In genomic region chr11:123194308-123195181, GRCh38 we compare ENCODE assay signal across 9 cellular contexts. TPM values are rescaled to one million over a fixed set of nuclear protein-coding genes. Genes with fewer than 3 reads are reported as not detected.
DNase-seq lines count a peak whose midpoint lies in the region; ATAC-seq, FAIRE-seq and TF ChIP-seq lines count a peak whose summit lies in the region.
"Had no signal": no experiment of that assay in that cellular context is flagged by ENCODE, and none has a peak within 500 bp of the region (broad histone marks: within the 10 kb centered on the region; RNA-seq: fewer than 3 reads in every experiment).

No MANE protein-coding gene starts in this region.

- in situ Hi-C loops in astrocyte of the spinal cord (cut with HindIII; ENCODE audit: low sequenced_read_pairs) = no loop called here

- H3K4me1 Mint-ChIP-seq in activated naive CD8-positive, alpha-beta T cell (ENCODE audit: low read depth) = peaks cover 35% of the 10 kb centered on the region
- peaks cover 17% of the 10 kb centered on the region for H3K4me1 Mint-ChIP-seq in activated naive CD8-positive, alpha-beta T cell treated with anti-CD3 and anti-CD28 coated beads for 36 hours

- H3K9ac ChIP-seq in kidney (ENCODE audit: low read length in 2 of 2) = no peak overlapping the region

- peaks cover 33% of the 10 kb centered on the region for H3K27me3 Mint-ChIP-seq in activated naive CD8-positive, alpha-beta T cell
- peaks cover 80% of the 10 kb centered on the region for H3K27me3 Mint-ChIP-seq in activated naive CD8-positive, alpha-beta T cell treated with anti-CD3 and anti-CD28 coated beads for 36 hours

- DNase-seq in activated naive CD8-positive, alpha-beta T cell treated with anti-CD3 and anti-CD28 coated beads for 36 hours = no peak
- DNase-seq in astrocyte of the spinal cord (ENCODE audit: low read depth, low spot score) (peak; percentile 46), kidney (peak; percentile 77), cerebellar nuclear complex (lab: John Stamatoyannopoulos, UW) (no peak), HT-29 (ENCODE audit: low spot score) (no peak)

- H3K4me3 ChIP-seq in astrocyte of the spinal cord (ENCODE audit: low read depth, low read length) = peak overlapping the region; percentile 72
- H3K4me3 ChIP-seq in kidney (ENCODE audit: low read length in 2 of 2) = peak overlapping the region in 1 of 2 donors; percentile 45
- H3K4me3 ChIP-seq in thymus (ENCODE audit: low read length) = peak overlapping the region; percentile 28

- WGBS in thymus = 8% methylated on average over 53 of the region's 53 CpGs

- peaks cover 6% of the 10 kb centered on the region for H3K9me3 Mint-ChIP-seq in activated naive CD8-positive, alpha-beta T cell (ENCODE audit: low read depth)
- peaks cover 1% of the 10 kb centered on the region for H3K9me3 Mint-ChIP-seq in activated naive CD8-positive, alpha-beta T cell treated with anti-CD3 and anti-CD28 coated beads for 36 hours

- intact Hi-C loops in kidney (cut with DNase I) = no loop called here

- no peaks in the 10 kb centered on the region for H3K9me3 ChIP-seq in kidney (ENCODE audit: control insufficient read depth in 1 of 2, low read length in 2 of 2)
- H3K9me3 ChIP-seq in thymus (ENCODE audit: control insufficient read depth) = no peaks in the 10 kb centered on the region

- peaks cover 0 to 8% of the 10 kb centered on the region in 2 donors for H3K4me1 ChIP-seq in kidney (ENCODE audit: control insufficient read depth in 1 of 2, insufficient read depth in 1 of 2, low read depth in 1 of 2, low read length in 2 of 2)
- H3K4me1 ChIP-seq in thymus (ENCODE audit: control insufficient read depth, insufficient read depth, low read length) = peaks cover 11% of the 10 kb centered on the region

- H3K27me3 ChIP-seq in thymus (ENCODE audit: control insufficient read depth, insufficient read depth) = peaks cover 41% of the 10 kb centered on the region

- no peak overlapping the region for H3K27ac Mint-ChIP-seq in activated naive CD8-positive, alpha-beta T cell
- H3K27ac Mint-ChIP-seq in activated naive CD8-positive, alpha-beta T cell treated with anti-CD3 and anti-CD28 coated beads for 36 hours = no peak overlapping the region

- H3K4me3 Mint-ChIP-seq in activated naive CD8-positive, alpha-beta T cell = peak overlapping the region; percentile 60
- H3K4me3 Mint-ChIP-seq in activated naive CD8-positive, alpha-beta T cell treated with anti-CD3 and anti-CD28 coated beads for 36 hours = no peak overlapping the region

- no peak for ATAC-seq in GM21360 (IDR thresholded peaks at IDR 0.05; ENCODE audit: unreplicated experiment)

- no peak for FAIRE-seq in kidney (lab: Jason Lieb, UNC)

- H3K36me3 ChIP-seq in kidney (ENCODE audit: control insufficient read depth in 1 of 2, insufficient read depth in 2 of 2, low read length in 2 of 2) (no peaks in the 10 kb centered on the region), thymus (ENCODE audit: control insufficient read depth, insufficient read depth) (no peaks in the 10 kb centered on the region)

- H3K36me3 Mint-ChIP-seq in activated naive CD8-positive, alpha-beta T cell = no peaks in the 10 kb centered on the region
- H3K36me3 Mint-ChIP-seq in activated naive CD8-positive, alpha-beta T cell treated with anti-CD3 and anti-CD28 coated beads for 36 hours = no peaks in the 10 kb centered on the region

- TF ChIP-seq CTCF in astrocyte of the spinal cord (IDR thresholded peaks at IDR 0.05; ENCODE audit: low read depth, low read length) (no peak), kidney (IDR thresholded peaks at IDR 0.05; ENCODE audit: borderline replicate concordance, extremely low read depth, insufficient read depth) (no peak)

- H3K27ac ChIP-seq in kidney (ENCODE audit: low read depth in 2 of 2, low read length in 2 of 2) (no peak overlapping the region), thymus (ENCODE audit: low read depth) (no peak overlapping the region)

RNA-seq across cellular contexts. Expression of gene CLMP, which starts 0.5 kb away (rescaled TPM):
- total RNA-seq in activated naive CD8-positive, alpha-beta T cell treated with anti-CD3 and anti-CD28 coated beads for 36 hours = under 1 TPM in 1 of 2 experiments, not detected in 1; 0.06 TPM
- total RNA-seq in kidney = 6.8 TPM
- 1.2 TPM for polyA plus RNA-seq in kidney (ENCODE audit: insufficient read depth, low read depth, low replicate concordance)
- 1.1 TPM for polyA plus RNA-seq in thymus
- not detected in 2 replicates for total RNA-seq in HT-29 (2014; rRNA removed; shearing (Covaris generic))
- total RNA-seq: activated CD8-positive, alpha-beta memory T cell treated with anti-CD3 and anti-CD28 coated beads for 36 hours had no signal

Comparison
In these comparisons a context has a peak if more than half of its experiments do, and no peak if none do; other contexts are left out.
1. DNase-seq: peak in astrocyte of the spinal cord (single experiment) and kidney (single experiment); none in activated naive CD8-positive, alpha-beta T cell treated with anti-CD3 and anti-CD28 coated beads for 36 hours (single experiment), cerebellar nuclear complex (0 of 2) and HT-29 (single experiment).